In the genomic region with DNA sequence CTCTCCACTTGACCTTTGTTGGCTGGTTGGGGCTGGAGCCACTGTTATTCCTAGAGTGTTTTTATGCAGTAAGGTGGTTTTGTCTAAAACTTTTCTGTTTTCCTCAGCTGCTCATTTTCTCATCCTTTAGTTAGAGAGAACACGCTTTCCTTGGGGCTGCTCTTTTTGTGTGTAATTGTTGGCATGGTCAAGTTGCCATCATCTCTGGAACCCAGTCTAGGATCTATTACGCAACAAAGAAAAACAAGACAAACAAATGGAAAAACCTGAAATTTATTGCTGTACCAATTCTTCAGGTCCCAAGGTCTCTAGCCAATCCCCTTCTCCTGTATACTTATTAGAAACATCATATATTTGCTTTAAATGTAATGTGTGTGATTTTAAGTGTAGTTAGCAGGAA, we compare ENCODE assay signal across 26 cellular contexts.
"Had no signal": no experiment of that assay in that cellular context is flagged by ENCODE, and none has a peak within 500 bp of the region (broad histone marks: within the 10 kb centered on the region; RNA-seq: fewer than 3 reads in every experiment).

No MANE protein-coding gene starts in this region.

- DNase-seq: colonic mucosa; cortex of kidney; effector CD8-positive, alpha-beta T cell; effector memory CD8-positive, alpha-beta T cell; endodermal cell; erythroblast; esophagus squamous epithelium; foreskin fibroblast; foreskin melanocyte; gastrocnemius medialis; glutamatergic neuron; head of caudate nucleus; heart right ventricle; hippocampal formation; left cardiac atrium; left lung; left ventricle myocardium superior; mammary epithelial cell; mesendoderm; midbrain had no signal

- H3K4me3 ChIP-seq: colonic mucosa, esophagus squamous epithelium, gastrocnemius medialis, heart right ventricle, left lung, lung had no signal

- FAIRE-seq: endometrium, islet of Langerhans, keratinocyte had no signal

- H3K27ac ChIP-seq: colonic mucosa, epithelial cell of prostate, esophagus squamous epithelium, gastrocnemius medialis, heart right ventricle, left lung had no signal

- H3K36me3 ChIP-seq: colonic mucosa, esophagus squamous epithelium, gastrocnemius medialis, heart right ventricle had no signal

- H3K27me3 ChIP-seq: colonic mucosa, esophagus squamous epithelium, gastrocnemius medialis, heart right ventricle, left lung had no signal

- H3K4me1 ChIP-seq: colonic mucosa, esophagus squamous epithelium, gastrocnemius medialis, heart right ventricle, left lung had no signal

- ATAC-seq: effector memory CD8-positive, alpha-beta T cell; esophagus mucosa; gastrocnemius medialis; heart right ventricle; left cardiac atrium; left lung; left ventricle myocardium superior had no signal

- H3K9me3 ChIP-seq: colonic mucosa, esophagus squamous epithelium, gastrocnemius medialis had no signal
